In the genomic region with DNA sequence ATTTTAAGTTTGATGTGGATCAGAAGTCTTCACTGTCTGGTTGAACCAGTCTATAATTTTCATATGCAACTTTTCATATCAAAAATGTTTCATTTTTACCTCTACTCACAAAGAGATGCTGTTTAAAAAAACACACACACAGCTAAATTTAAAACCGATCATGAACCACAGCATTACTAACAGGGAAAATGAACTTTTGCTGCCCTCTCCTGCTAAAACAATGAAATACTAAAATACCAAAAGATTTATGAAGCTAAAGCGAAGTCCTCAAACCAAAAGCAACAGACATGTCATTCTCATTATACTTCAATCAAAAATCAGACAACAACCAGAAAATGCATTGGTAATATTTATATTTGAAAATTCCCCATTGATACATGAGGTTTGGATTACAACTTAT, we compare ENCODE assay signal across 13 cellular contexts. TPM values are rescaled to one million over a fixed set of nuclear protein-coding genes. Genes with fewer than 3 reads are reported as not detected.
"Had no signal": no experiment of that assay in that cellular context is flagged by ENCODE, and none has a peak within 500 bp of the region (broad histone marks: within the 10 kb centered on the region; RNA-seq: fewer than 3 reads in every experiment).

No MANE protein-coding gene starts in this region.

RNA-seq across cellular contexts. Expression of a gene that starts 52.9 kb away (rescaled TPM):
- total RNA-seq: activated B cell treated with CpG ODN at 0.5 μM for 24 hours; activated CD4-positive, alpha-beta memory T cell treated with anti-CD3 and anti-CD28 coated beads for 36 hours; cardiac septum; colonic mucosa; esophagus muscularis mucosa; liver; mucosa of descending colon; ovary; psoas muscle; right cardiac atrium; skeletal muscle tissue; T-cell; tibial nerve had no signal
